8 cellular contexts compared by ENCODE assay signal in the genomic region with DNA sequence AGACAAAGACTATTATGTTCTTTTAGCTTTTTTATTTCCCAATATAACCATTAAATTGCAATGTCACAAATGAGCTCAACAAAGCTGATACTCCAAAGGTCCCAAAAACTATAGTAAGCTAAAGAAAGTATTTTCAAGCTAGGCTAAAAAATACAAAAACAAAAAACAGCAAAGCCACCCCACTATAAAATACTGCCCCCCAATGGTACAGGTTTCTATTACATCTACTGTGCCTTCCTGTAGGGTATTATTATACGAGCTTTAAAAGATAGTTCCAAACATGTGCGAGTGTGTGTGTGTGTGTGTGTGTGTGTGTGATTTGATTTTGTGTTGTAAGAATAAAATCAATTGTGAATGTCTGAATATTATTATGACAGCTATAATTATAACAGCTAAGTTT. TPM values are rescaled to one million over a fixed set of nuclear protein-coding genes. Genes with fewer than 3 reads are reported as not detected.
DNase-seq lines count a peak whose midpoint lies in the region; ATAC-seq, FAIRE-seq and TF ChIP-seq lines count a peak whose summit lies in the region.

No MANE protein-coding gene starts in this region.

- H3K27me3 Mint-ChIP-seq in CD4-positive, alpha-beta T cell = no peaks in the 10 kb centered on the region
- H3K27me3 Mint-ChIP-seq in immature natural killer cell (ENCODE audit: low read depth in 3 of 3) = peaks cover 5 to 9% (median 6%) of the 10 kb centered on the region in 3 donors

- H3K4me3 ChIP-seq in thyroid gland (replicated peaks in 1 of 3) = no peak overlapping the region

- no peak overlapping the region for H3K27ac ChIP-seq in CD4-positive, alpha-beta T cell (ENCODE audit: low read depth, low read length)
- H3K27ac ChIP-seq in VCaP (no peak overlapping the region), thyroid gland (no peak overlapping the region)

- CTCF ChIA-PET in CD4-positive, alpha-beta T cell (lab: Charles Lee) = interaction anchor here (0.6 to 2.4 kb wide), 11 partner anchors 13 to 1006 kb away, joined by 3 to 12 read pairs (median 5); no protein-coding TSS in a partner anchor

- peak; percentile 54 for FAIRE-seq in GM19239 (lab: Jason Lieb, UNC)

- DNase-seq in CD4-positive, alpha-beta T cell = peak in 1 of 10 experiments; percentile 7
- no peak for DNase-seq in GM19239 (ENCODE audit: insufficient read length, low spot score)
- DNase-seq in immature natural killer cell = peak; percentile 63 to 73 (median 65)
- no peak for DNase-seq in medulla oblongata (ENCODE audit: extremely low spot score)
- no peak for DNase-seq in NCI-H146 treated with DMSO at 0.1 percent for 48 hours (lab: John Stamatoyannopoulos, UW; ENCODE audit: unreplicated experiment)
- no peak for DNase-seq in thyroid gland

- no peaks in the 10 kb centered on the region for H3K9me3 ChIP-seq in CD4-positive, alpha-beta T cell (ENCODE audit: control insufficient read depth, low read length)
- no peaks in the 10 kb centered on the region for H3K9me3 ChIP-seq in thyroid gland

- TF ChIP-seq CTCF in CD4-positive, alpha-beta T cell (IDR thresholded peaks at IDR 0.05) = peak; percentile 54
- TF ChIP-seq CTCF in VCaP (conservative IDR thresholded peaks at IDR 0.05) (peak; percentile 25; the same call in 1 of the 2 replicates), thyroid gland (IDR thresholded peaks at IDR 0.05) (no peak)

- no peaks in the 10 kb centered on the region for H3K36me3 ChIP-seq in thyroid gland

- intact Hi-C loops in CD4-positive, alpha-beta T cell (cut with DNase I, micrococcal nuclease) = loop anchor here (1.0 to 5.0 kb wide), 3 partner anchors 46 to 118 kb away; no protein-coding TSS in a partner anchor
- intact Hi-C loops in thyroid gland (cut with DNase I) = no loop called here

- WGBS in thyroid gland, 2 donors = 44 to 51% methylated on average over 2 of the region's 2 CpGs

- TF ChIP-seq POLR2A in thyroid gland (IDR thresholded peaks at IDR 0.05) = no peak

- H3K4me1 Mint-ChIP-seq in CD4-positive, alpha-beta T cell (ENCODE audit: low read depth) = peaks cover 18% of the 10 kb centered on the region
- peaks cover 60 to 98% of the 10 kb centered on the region in 2 donors for H3K4me1 Mint-ChIP-seq in immature natural killer cell

- POLR2A ChIA-PET in CD4-positive, alpha-beta T cell (lab: Charles Lee) = interaction anchor here (0.8 to 2.7 kb wide), 9 partner anchors 13 to 508 kb away, joined by 3 to 13 read pairs (median 4); no protein-coding TSS in a partner anchor

- H3K4me1 ChIP-seq in thyroid gland = no peaks in the 10 kb centered on the region

- ATAC-seq in CD4-positive, alpha-beta T cell (ENCODE audit: poor library complexity) = peak; percentile 73
- ATAC-seq in GM21529 (IDR thresholded peaks at IDR 0.05; ENCODE audit: unreplicated experiment) = no peak

- H3K4me3 Mint-ChIP-seq in CD4-positive, alpha-beta T cell = peak overlapping the region; percentile 20
- H3K4me3 Mint-ChIP-seq in immature natural killer cell = peak overlapping the region; percentile 80 to 91 (median 87)

- H3K9me3 Mint-ChIP-seq in CD4-positive, alpha-beta T cell = no peaks in the 10 kb centered on the region
- H3K9me3 Mint-ChIP-seq in immature natural killer cell = no peaks in the 10 kb centered on the region

- no peaks in the 10 kb centered on the region for H3K36me3 Mint-ChIP-seq in CD4-positive, alpha-beta T cell (ENCODE audit: low read depth)
- H3K36me3 Mint-ChIP-seq in immature natural killer cell = peaks cover 20 to 42% (median 28%) of the 10 kb centered on the region in 3 donors

- no peaks in the 10 kb centered on the region for H3K27me3 ChIP-seq in CD4-positive, alpha-beta T cell (ENCODE audit: control insufficient read depth, insufficient read depth, low read length)
- H3K27me3 ChIP-seq in thyroid gland = no peaks in the 10 kb centered on the region

- H3K27ac Mint-ChIP-seq in CD4-positive, alpha-beta T cell = no peak overlapping the region
- H3K27ac Mint-ChIP-seq in immature natural killer cell = peak overlapping the region; percentile 35 to 88 (median 74)

RNA-seq across cellular contexts. Expression of a gene that starts 1.1 kb away (rescaled TPM):
- 1 to 10 TPM; 2.9 to 3.2 TPM for total RNA-seq in CD4-positive, alpha-beta T cell
- polyA plus RNA-seq in immature natural killer cell = 10 to 100 TPM in 2 of 3 donors, 1 to 10 TPM in 1; 6.4 to 16.9 (median 15.7) TPM
- not detected for total RNA-seq in thyroid gland

Comparison
In these comparisons a context has a peak if more than half of its experiments do, and no peak if none do; other contexts are left out.
1. DNase-seq: peak in immature natural killer cell (3 of 3); none in GM19239 (single experiment), medulla oblongata (single experiment), NCI-H146 treated with DMSO at 0.1 percent for 48 hours (single experiment) and thyroid gland (0 of 2).
2. CTCF ChIP-seq: peak in CD4-positive, alpha-beta T cell (single experiment) and VCaP (single experiment); none in thyroid gland (0 of 6).